ENCODE assay signal across 2 cellular contexts in genomic region chr4:78527555-78527954, GRCh38.
TF ChIP-seq lines count a peak whose summit lies in the region.

No MANE protein-coding gene starts in this region.

TF ChIP-seq in IMR-90, 13 proteins besides CTCF, POLR2A, EP300 and RAD21:
- TF ChIP-seq CEBPB (IDR thresholded peaks at IDR 0.05; ENCODE audit: low read depth, low read length) (no peak), MAZ (IDR thresholded peaks at IDR 0.05; ENCODE audit: borderline replicate concordance, low read depth, low read length) (no peak), USF2 (IDR thresholded peaks at IDR 0.05; ENCODE audit: low read depth, low read length) (no peak), RCOR1 (IDR thresholded peaks at IDR 0.05; ENCODE audit: insufficient replicate concordance, low read length) (no peak), MAFK (IDR thresholded peaks at IDR 0.05; ENCODE audit: low read depth, low read length) (no peak), RFX5 (IDR thresholded peaks at IDR 0.05; ENCODE audit: low read depth, low read length) (no peak), BHLHE40 (IDR thresholded peaks at IDR 0.05; ENCODE audit: low read depth, low read length) (no peak), SMC3 (IDR thresholded peaks at IDR 0.05; ENCODE audit: low read depth, low read length) (no peak), ELK1 (IDR thresholded peaks at IDR 0.05; ENCODE audit: borderline replicate concordance, low read depth, low read length) (no peak), NFE2L2 (IDR thresholded peaks at IDR 0.05; ENCODE audit: low read depth, low read length) (no peak), CHD1 (IDR thresholded peaks at IDR 0.05; ENCODE audit: low read depth, low read length) (no peak), FOS (IDR thresholded peaks at IDR 0.05; ENCODE audit: low read depth, low read length) (no peak)

TF ChIP-seq in SK-N-SH treated with all-trans-retinoic acid at 6 μM for 48 hours, 23 proteins besides CTCF, POLR2A, EP300 and RAD21:
- TF ChIP-seq PATZ1 (CRISPR knock-in tag; IDR thresholded peaks at IDR 0.05; ENCODE audit: borderline replicate concordance) = no peak
- TF ChIP-seq, protein P1, sequence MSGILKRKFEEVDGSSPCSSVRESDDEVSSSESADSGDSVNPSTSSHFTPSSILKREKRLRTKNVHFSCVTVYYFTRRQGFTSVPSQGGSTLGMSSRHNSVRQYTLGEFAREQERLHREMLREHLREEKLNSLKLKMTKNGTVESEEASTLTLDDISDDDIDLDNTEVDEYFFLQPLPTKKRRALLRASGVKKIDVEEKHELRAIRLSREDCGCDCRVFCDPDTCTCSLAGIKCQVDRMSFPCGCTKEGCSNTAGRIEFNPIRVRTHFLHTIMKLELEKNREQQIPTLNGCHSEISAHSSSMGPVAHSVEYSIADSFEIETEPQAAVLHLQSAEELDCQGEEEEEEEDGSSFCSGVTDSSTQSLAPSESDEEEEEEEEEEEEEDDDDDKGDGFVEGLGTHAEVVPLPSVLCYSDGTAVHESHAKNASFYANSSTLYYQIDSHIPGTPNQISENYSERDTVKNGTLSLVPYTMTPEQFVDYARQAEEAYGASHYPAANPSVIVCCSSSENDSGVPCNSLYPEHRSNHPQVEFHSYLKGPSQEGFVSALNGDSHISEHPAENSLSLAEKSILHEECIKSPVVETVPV (CRISPR knock-in tag; IDR thresholded peaks at IDR 0.05) = no peak
- TF ChIP-seq ZC3H10 (CRISPR knock-in tag; IDR thresholded peaks at IDR 0.05) = no peak
- no peak for TF ChIP-seq POU6F1 (CRISPR knock-in tag; IDR thresholded peaks at IDR 0.05; ENCODE audit: borderline replicate concordance, low read depth)
- TF ChIP-seq GLIS3 (CRISPR knock-in tag; IDR thresholded peaks at IDR 0.05) = no peak
- no peak for TF ChIP-seq OSR1 (CRISPR knock-in tag; IDR thresholded peaks at IDR 0.05)
- TF ChIP-seq TCF4 (CRISPR knock-in tag; IDR thresholded peaks at IDR 0.05; ENCODE audit: borderline replicate concordance) = no peak
- TF ChIP-seq PPARA (CRISPR knock-in tag; IDR thresholded peaks at IDR 0.05; ENCODE audit: borderline replicate concordance) = no peak
- no peak for TF ChIP-seq ZNF8 (CRISPR knock-in tag; IDR thresholded peaks at IDR 0.05)
- no peak for TF ChIP-seq ISL1 (CRISPR knock-in tag; IDR thresholded peaks at IDR 0.05)
- TF ChIP-seq BACH2 (CRISPR knock-in tag; IDR thresholded peaks at IDR 0.05; ENCODE audit: borderline replicate concordance) = no peak
- no peak for TF ChIP-seq ARNTL (CRISPR knock-in tag; IDR thresholded peaks at IDR 0.05; ENCODE audit: borderline replicate concordance, low read depth)
- TF ChIP-seq, protein P2, sequence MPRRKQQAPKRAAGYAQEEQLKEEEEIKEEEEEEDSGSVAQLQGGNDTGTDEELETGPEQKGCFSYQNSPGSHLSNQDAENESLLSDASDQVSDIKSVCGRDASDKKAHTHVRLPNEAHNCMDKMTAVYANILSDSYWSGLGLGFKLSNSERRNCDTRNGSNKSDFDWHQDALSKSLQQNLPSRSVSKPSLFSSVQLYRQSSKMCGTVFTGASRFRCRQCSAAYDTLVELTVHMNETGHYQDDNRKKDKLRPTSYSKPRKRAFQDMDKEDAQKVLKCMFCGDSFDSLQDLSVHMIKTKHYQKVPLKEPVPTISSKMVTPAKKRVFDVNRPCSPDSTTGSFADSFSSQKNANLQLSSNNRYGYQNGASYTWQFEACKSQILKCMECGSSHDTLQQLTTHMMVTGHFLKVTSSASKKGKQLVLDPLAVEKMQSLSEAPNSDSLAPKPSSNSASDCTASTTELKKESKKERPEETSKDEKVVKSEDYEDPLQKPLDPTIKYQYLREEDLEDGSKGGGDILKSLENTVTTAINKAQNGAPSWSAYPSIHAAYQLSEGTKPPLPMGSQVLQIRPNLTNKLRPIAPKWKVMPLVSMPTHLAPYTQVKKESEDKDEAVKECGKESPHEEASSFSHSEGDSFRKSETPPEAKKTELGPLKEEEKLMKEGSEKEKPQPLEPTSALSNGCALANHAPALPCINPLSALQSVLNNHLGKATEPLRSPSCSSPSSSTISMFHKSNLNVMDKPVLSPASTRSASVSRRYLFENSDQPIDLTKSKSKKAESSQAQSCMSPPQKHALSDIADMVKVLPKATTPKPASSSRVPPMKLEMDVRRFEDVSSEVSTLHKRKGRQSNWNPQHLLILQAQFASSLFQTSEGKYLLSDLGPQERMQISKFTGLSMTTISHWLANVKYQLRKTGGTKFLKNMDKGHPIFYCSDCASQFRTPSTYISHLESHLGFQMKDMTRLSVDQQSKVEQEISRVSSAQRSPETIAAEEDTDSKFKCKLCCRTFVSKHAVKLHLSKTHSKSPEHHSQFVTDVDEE (CRISPR knock-in tag; IDR thresholded peaks at IDR 0.05) = no peak
- no peak for TF ChIP-seq ESRRG (CRISPR knock-in tag; IDR thresholded peaks at IDR 0.05)
- TF ChIP-seq ZNF70 (CRISPR knock-in tag; IDR thresholded peaks at IDR 0.05) = no peak
TF ChIP-seq in SK-N-SH treated with all-trans-retinoic acid at 6 μM for 48 hours: peak in this region for 0.
